ENCODE assay signal across 2 cellular contexts in genomic region chr2:67213677-67214402, GRCh38.
A peak's percentile ranks its signal among the peaks of the same experiment; 100 is the strongest.
TF ChIP-seq lines count a peak whose summit lies in the region.

No MANE protein-coding gene starts in this region.

TF ChIP-seq in HEK293, 187 proteins besides CTCF, POLR2A, EP300 and RAD21:
- TF ChIP-seq ZNF23 (tag by site-specific recombination; IDR thresholded peaks at IDR 0.05; ENCODE audit: borderline replicate concordance) (no peak), ZFHX2 (tag by site-specific recombination; conservative IDR thresholded peaks at IDR 0.05) (peak; percentile 98), ZSCAN4 (tag by site-specific recombination; IDR thresholded peaks at IDR 0.05) (peak; percentile 73), EGR2 (tag by site-specific recombination; IDR thresholded peaks at IDR 0.05; ENCODE audit: low read depth) (peak; percentile 96), ZNF639 (tag by site-specific recombination; IDR thresholded peaks at IDR 0.05) (no peak), ZNF112 (tag by site-specific recombination; IDR thresholded peaks at IDR 0.05) (0 out of 2 replicates have a peak, but pooled peaks have one; percentile 24), ZNF791 (tag by site-specific recombination; IDR thresholded peaks at IDR 0.05) (peak; percentile 9; the same call in 1 of the 2 replicates)

TF ChIP-seq in H1, 55 proteins besides CTCF, POLR2A, EP300 and RAD21 (continued from another document):
- TF ChIP-seq PHF8 (conservative IDR thresholded peaks at IDR 0.05; ENCODE audit: low read depth, low read length) = no peak
- no peak for TF ChIP-seq KDM5A (IDR thresholded peaks at IDR 0.05; ENCODE audit: low read length)
- no peak for TF ChIP-seq SIN3A (conservative IDR thresholded peaks at IDR 0.05 in 1 of 2, IDR thresholded peaks at IDR 0.05 in 1 of 2; ENCODE audit: low read depth in 1 of 2, low read length in 2 of 2)
- TF ChIP-seq SUZ12 (IDR thresholded peaks at IDR 0.05; ENCODE audit: low read length) = no peak
- no peak for TF ChIP-seq EGR1 (IDR thresholded peaks at IDR 0.05; ENCODE audit: borderline replicate concordance, low read depth, low read length)
- no peak for TF ChIP-seq YY1 (IDR thresholded peaks at IDR 0.05; ENCODE audit: low read depth, low read length)
- no peak for TF ChIP-seq GTF2F1 (IDR thresholded peaks at IDR 0.05; ENCODE audit: borderline replicate concordance, low read depth, low read length)
- TF ChIP-seq CHD7 (IDR thresholded peaks at IDR 0.05; ENCODE audit: insufficient replicate concordance, low read length) = no peak
- TF ChIP-seq SP2 (IDR thresholded peaks at IDR 0.05; ENCODE audit: low read length) = no peak
- no peak for TF ChIP-seq USF2 (IDR thresholded peaks at IDR 0.05; ENCODE audit: low read length)
- TF ChIP-seq SRF (IDR thresholded peaks at IDR 0.05; ENCODE audit: low read depth, low read length) = no peak
- TF ChIP-seq NANOG (IDR thresholded peaks at IDR 0.05; ENCODE audit: insufficient read depth, low read depth, low read length, poor library complexity, severe bottlenecking) = no peak
- TF ChIP-seq ATF2 (IDR thresholded peaks at IDR 0.05; ENCODE audit: low read length) = no peak
- no peak for TF ChIP-seq RNF2 (IDR thresholded peaks at IDR 0.05; ENCODE audit: borderline replicate concordance, low read depth, low read length, missing control alignments, poor library complexity, severe bottlenecking)
